1 cellular context compared by ENCODE assay signal in the genomic region with DNA sequence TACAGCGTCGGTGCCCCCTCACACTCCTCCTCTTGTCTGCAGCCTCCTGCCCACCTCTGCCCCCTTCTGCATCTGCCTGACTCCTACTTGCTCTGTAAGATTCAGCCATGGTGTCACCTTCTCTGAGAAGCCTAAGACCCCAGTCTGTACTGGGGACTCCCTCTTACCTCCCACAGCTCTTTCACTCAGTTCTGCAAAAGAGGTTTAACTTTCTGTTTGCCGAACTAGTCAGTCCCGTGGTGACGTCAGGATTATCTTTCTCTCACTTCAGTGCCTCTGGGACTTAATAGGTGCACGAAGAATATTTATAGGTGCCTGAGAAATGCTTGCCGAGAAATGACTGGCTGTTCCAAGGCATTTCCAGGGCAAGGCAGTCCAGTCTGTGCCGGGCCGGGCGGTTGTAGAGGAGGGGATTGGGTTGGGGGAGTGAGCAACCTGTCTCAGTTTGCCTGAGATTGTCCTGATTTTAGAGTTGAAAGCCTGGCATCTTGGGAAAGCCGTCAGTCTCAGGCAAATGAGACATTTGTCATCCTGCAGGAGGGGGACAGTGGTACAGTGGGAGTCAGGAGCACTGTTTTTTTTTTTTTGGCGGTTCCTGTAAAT.
TF ChIP-seq lines count a peak whose summit lies in the region.

No MANE protein-coding gene starts in this region.

TF ChIP-seq in GM23338, 12 proteins besides CTCF, POLR2A, EP300 and RAD21 (continued from another document):
- TF ChIP-seq, protein P1, sequence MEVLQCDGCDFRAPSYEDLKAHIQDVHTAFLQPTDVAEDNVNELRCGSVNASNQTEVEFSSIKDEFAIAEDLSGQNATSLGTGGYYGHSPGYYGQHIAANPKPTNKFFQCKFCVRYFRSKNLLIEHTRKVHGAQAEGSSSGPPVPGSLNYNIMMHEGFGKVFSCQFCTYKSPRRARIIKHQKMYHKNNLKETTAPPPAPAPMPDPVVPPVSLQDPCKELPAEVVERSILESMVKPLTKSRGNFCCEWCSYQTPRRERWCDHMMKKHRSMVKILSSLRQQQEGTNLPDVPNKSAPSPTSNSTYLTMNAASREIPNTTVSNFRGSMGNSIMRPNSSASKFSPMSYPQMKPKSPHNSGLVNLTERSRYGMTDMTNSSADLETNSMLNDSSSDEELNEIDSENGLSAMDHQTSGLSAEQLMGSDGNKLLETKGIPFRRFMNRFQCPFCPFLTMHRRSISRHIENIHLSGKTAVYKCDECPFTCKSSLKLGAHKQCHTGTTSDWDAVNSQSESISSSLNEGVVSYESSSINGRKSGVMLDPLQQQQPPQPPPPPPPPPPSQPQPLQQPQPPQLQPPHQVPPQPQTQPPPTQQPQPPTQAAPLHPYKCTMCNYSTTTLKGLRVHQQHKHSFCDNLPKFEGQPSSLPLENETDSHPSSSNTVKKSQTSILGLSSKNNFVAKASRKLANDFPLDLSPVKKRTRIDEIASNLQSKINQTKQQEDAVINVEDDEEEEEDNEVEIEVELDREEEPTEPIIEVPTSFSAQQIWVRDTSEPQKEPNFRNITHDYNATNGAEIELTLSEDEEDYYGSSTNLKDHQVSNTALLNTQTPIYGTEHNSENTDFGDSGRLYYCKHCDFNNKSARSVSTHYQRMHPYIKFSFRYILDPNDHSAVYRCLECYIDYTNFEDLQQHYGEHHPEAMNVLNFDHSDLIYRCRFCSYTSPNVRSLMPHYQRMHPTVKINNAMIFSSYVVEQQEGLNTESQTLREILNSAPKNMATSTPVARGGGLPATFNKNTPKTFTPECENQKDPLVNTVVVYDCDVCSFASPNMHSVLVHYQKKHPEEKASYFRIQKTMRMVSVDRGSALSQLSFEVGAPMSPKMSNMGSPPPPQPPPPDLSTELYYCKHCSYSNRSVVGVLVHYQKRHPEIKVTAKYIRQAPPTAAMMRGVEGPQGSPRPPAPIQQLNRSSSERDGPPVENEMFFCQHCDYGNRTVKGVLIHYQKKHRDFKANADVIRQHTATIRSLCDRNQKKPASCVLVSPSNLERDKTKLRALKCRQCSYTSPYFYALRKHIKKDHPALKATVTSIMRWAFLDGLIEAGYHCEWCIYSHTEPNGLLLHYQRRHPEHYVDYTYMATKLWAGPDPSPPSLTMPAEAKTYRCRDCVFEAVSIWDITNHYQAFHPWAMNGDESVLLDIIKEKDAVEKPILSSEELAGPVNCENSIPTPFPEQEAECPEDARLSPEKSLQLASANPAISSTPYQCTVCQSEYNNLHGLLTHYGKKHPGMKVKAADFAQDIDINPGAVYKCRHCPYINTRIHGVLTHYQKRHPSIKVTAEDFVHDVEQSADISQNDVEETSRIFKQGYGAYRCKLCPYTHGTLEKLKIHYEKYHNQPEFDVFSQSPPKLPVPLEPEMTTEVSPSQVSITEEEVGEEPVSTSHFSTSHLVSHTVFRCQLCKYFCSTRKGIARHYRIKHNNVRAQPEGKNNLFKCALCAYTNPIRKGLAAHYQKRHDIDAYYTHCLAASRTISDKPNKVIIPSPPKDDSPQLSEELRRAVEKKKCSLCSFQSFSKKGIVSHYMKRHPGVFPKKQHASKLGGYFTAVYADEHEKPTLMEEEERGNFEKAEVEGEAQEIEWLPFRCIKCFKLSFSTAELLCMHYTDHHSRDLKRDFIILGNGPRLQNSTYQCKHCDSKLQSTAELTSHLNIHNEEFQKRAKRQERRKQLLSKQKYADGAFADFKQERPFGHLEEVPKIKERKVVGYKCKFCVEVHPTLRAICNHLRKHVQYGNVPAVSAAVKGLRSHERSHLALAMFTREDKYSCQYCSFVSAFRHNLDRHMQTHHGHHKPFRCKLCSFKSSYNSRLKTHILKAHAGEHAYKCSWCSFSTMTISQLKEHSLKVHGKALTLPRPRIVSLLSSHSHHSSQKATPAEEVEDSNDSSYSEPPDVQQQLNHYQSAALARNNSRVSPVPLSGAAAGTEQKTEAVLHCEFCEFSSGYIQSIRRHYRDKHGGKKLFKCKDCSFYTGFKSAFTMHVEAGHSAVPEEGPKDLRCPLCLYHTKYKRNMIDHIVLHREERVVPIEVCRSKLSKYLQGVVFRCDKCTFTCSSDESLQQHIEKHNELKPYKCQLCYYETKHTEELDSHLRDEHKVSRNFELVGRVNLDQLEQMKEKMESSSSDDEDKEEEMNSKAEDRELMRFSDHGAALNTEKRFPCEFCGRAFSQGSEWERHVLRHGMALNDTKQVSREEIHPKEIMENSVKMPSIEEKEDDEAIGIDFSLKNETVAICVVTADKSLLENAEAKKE (CRISPR knock-in tag; IDR thresholded peaks at IDR 0.05) = no peak
- TF ChIP-seq, protein P2, sequence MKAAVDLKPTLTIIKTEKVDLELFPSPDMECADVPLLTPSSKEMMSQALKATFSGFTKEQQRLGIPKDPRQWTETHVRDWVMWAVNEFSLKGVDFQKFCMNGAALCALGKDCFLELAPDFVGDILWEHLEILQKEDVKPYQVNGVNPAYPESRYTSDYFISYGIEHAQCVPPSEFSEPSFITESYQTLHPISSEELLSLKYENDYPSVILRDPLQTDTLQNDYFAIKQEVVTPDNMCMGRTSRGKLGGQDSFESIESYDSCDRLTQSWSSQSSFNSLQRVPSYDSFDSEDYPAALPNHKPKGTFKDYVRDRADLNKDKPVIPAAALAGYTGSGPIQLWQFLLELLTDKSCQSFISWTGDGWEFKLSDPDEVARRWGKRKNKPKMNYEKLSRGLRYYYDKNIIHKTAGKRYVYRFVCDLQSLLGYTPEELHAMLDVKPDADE (IDR thresholded peaks at IDR 0.05) = no peak
- TF ChIP-seq, protein P3, sequence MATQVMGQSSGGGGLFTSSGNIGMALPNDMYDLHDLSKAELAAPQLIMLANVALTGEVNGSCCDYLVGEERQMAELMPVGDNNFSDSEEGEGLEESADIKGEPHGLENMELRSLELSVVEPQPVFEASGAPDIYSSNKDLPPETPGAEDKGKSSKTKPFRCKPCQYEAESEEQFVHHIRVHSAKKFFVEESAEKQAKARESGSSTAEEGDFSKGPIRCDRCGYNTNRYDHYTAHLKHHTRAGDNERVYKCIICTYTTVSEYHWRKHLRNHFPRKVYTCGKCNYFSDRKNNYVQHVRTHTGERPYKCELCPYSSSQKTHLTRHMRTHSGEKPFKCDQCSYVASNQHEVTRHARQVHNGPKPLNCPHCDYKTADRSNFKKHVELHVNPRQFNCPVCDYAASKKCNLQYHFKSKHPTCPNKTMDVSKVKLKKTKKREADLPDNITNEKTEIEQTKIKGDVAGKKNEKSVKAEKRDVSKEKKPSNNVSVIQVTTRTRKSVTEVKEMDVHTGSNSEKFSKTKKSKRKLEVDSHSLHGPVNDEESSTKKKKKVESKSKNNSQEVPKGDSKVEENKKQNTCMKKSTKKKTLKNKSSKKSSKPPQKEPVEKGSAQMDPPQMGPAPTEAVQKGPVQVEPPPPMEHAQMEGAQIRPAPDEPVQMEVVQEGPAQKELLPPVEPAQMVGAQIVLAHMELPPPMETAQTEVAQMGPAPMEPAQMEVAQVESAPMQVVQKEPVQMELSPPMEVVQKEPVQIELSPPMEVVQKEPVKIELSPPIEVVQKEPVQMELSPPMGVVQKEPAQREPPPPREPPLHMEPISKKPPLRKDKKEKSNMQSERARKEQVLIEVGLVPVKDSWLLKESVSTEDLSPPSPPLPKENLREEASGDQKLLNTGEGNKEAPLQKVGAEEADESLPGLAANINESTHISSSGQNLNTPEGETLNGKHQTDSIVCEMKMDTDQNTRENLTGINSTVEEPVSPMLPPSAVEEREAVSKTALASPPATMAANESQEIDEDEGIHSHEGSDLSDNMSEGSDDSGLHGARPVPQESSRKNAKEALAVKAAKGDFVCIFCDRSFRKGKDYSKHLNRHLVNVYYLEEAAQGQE (IDR thresholded peaks at IDR 0.05; ENCODE audit: unreplicated experiment) = no peak
- TF ChIP-seq STAT1 (IDR thresholded peaks at IDR 0.05; ENCODE audit: unreplicated experiment) = no peak
